ENCODE assay signal across 6 cellular contexts in the genomic region with DNA sequence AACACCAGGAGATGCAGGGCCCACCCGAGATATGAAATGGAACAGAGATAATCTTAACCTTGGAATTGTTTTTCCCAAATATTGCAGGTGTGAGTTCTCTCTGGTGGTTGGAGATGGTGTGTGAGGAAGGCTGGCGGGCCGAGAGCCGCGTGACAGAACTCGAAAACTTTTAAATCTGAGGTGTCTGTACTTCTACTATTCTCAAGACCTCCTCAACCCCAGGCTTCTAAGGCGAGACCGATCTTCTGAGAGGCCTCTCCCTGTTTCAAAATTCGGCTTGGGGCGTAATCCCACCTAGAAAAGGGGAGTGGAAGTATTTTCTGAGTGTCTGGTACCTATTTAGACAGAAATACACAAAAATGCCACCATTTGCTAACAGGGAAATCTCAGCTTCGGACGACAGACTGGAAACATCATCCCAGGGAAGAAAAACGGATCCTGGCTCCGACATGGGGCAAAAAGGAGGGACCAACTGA. TPM values are rescaled to one million over a fixed set of nuclear protein-coding genes. Genes with fewer than 3 reads are reported as not detected.
A peak's percentile ranks its signal among the peaks of the same experiment; 100 is the strongest.
DNase-seq lines count a peak whose midpoint lies in the region; TF ChIP-seq lines count a peak whose summit lies in the region.

No MANE protein-coding gene starts in this region.

- WGBS in spleen, 5 donors: 1 to 2% (median 1%) methylated on average over 14 of the region's 14 CpGs

- TF ChIP-seq POLR2A in spleen (IDR thresholded peaks at IDR 0.05): no peak

- no peaks in the 10 kb centered on the region for H3K9me3 ChIP-seq in spleen

- intact Hi-C loops in spleen (cut with DNase I; ENCODE audit: low total_unique reads): no loop called here

- TF ChIP-seq CTCF in spleen (IDR thresholded peaks at IDR 0.05 in 8 of 11, conservative IDR thresholded peaks at IDR 0.05 in 3 of 11): no peak

- DNase-seq in M059J (ENCODE audit: low read depth): peak; percentile 42
- no peak for DNase-seq in epithelial cell of prostate (ENCODE audit: low read depth, low spot score)
- no peak for DNase-seq in spleen
- no peak for DNase-seq in SHP77 treated with DMSO at 0.1 percent for 48 hours (lab: John Stamatoyannopoulos, UW)
- no peak for DNase-seq in NCI-H2196 treated with DMSO at 0.1 percent for 48 hours (lab: John Stamatoyannopoulos, UW; ENCODE audit: unreplicated experiment)
- DNase-seq in GM19240 (ENCODE audit: insufficient read length, low spot score): no peak

- no peaks in the 10 kb centered on the region for H3K27me3 ChIP-seq in spleen (replicated peaks in 1 of 7)

- H3K36me3 ChIP-seq in spleen: peaks cover 0 to 70% (median 35%) of the 10 kb centered on the region in 6 donors

- H3K4me1 ChIP-seq in spleen: peaks cover 35 to 71% (median 57%) of the 10 kb centered on the region in 6 donors

- peak overlapping the region; percentile 70 to 97 (median 80) for H3K4me3 ChIP-seq in spleen

- H3K27ac ChIP-seq in epithelial cell of prostate: peak overlapping the region; percentile 76
- peak overlapping the region; percentile 78 to 89 (median 88) for H3K27ac ChIP-seq in spleen

RNA-seq across cellular contexts. Expression of a gene that starts 0.6 kb away (rescaled TPM):
- total RNA-seq in M059J (2014; rRNA removed; shearing (Covaris generic)): 144 and 154 TPM in 2 replicates
- total RNA-seq in spleen: 10 to 100 TPM; 40.0 to 74.1 (median 46.3) TPM
- 10 to 100 TPM; 72.4 to 97.6 (median 78.4) TPM for polyA plus RNA-seq in spleen

RNA-seq across cellular contexts. Expression of a gene that starts 0.9 kb away (rescaled TPM):
- total RNA-seq in M059J (2014; rRNA removed; shearing (Covaris generic)): 22.5 and 48.2 TPM in 2 replicates
- total RNA-seq in spleen: 10 to 100 TPM; 18.8 to 34.6 (median 27.9) TPM
- polyA plus RNA-seq in spleen: 10 to 100 TPM; 21.7 to 28.9 (median 28.1) TPM

RNA-seq across cellular contexts. Expression of a gene that starts 12.5 kb away (rescaled TPM):
- 34.5 and 42.3 TPM in 2 replicates for total RNA-seq in M059J (2014; rRNA removed; shearing (Covaris generic))
- total RNA-seq in spleen: 10 to 100 TPM; 28.2 to 45.0 (median 36.9) TPM
- 10 to 100 TPM; 10.6 to 23.3 (median 13.5) TPM for polyA plus RNA-seq in spleen

RNA-seq across cellular contexts. Expression of a gene that starts 25.8 kb away (rescaled TPM):
- total RNA-seq in M059J (2014; rRNA removed; shearing (Covaris generic)): 1.5 and 2.9 TPM in 2 replicates
- total RNA-seq in spleen: 100 to 1,000 TPM in 1 of 7 donors, 10 to 100 TPM in 6; 28.1 to 100 (median 72.2) TPM
- 10 to 100 TPM in 2 of 3 donors, 1 to 10 TPM in 1; 7.9 to 13.7 (median 10.5) TPM for polyA plus RNA-seq in spleen
